ENCODE assay signal across 1 cellular context in the genomic region with DNA sequence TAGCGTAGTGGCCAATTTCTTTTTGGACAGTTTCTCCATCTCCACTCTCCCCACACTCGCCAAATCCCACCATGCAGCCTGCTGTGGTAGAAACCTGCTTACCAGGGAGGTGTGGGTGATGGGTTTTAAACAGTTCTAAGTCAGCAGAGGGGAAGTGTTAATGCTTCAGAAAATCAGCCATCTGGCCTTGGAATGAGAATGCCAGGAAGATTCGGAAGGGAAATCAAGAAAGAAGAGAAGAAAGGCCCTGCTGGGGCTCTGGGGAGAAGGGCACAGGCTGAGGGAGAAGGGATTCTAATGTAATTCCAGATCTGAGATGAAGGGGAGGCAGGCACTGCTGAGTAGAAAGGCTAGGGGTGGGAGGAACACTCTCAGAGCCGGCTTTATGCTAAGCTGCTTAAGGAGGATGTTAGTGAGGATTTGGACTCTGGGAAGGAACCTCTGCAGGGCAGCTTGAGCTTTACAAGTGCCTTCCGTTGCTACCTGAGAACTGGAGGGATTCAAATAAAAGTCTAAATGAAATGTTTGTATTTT.
TF ChIP-seq lines count a peak whose summit lies in the region.

No MANE protein-coding gene starts in this region.

TF ChIP-seq in GM23338, 12 proteins besides CTCF, POLR2A, EP300 and RAD21 (continued from another document):
- TF ChIP-seq, protein P1, sequence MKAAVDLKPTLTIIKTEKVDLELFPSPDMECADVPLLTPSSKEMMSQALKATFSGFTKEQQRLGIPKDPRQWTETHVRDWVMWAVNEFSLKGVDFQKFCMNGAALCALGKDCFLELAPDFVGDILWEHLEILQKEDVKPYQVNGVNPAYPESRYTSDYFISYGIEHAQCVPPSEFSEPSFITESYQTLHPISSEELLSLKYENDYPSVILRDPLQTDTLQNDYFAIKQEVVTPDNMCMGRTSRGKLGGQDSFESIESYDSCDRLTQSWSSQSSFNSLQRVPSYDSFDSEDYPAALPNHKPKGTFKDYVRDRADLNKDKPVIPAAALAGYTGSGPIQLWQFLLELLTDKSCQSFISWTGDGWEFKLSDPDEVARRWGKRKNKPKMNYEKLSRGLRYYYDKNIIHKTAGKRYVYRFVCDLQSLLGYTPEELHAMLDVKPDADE (IDR thresholded peaks at IDR 0.05), result no peak
- TF ChIP-seq, protein P2, sequence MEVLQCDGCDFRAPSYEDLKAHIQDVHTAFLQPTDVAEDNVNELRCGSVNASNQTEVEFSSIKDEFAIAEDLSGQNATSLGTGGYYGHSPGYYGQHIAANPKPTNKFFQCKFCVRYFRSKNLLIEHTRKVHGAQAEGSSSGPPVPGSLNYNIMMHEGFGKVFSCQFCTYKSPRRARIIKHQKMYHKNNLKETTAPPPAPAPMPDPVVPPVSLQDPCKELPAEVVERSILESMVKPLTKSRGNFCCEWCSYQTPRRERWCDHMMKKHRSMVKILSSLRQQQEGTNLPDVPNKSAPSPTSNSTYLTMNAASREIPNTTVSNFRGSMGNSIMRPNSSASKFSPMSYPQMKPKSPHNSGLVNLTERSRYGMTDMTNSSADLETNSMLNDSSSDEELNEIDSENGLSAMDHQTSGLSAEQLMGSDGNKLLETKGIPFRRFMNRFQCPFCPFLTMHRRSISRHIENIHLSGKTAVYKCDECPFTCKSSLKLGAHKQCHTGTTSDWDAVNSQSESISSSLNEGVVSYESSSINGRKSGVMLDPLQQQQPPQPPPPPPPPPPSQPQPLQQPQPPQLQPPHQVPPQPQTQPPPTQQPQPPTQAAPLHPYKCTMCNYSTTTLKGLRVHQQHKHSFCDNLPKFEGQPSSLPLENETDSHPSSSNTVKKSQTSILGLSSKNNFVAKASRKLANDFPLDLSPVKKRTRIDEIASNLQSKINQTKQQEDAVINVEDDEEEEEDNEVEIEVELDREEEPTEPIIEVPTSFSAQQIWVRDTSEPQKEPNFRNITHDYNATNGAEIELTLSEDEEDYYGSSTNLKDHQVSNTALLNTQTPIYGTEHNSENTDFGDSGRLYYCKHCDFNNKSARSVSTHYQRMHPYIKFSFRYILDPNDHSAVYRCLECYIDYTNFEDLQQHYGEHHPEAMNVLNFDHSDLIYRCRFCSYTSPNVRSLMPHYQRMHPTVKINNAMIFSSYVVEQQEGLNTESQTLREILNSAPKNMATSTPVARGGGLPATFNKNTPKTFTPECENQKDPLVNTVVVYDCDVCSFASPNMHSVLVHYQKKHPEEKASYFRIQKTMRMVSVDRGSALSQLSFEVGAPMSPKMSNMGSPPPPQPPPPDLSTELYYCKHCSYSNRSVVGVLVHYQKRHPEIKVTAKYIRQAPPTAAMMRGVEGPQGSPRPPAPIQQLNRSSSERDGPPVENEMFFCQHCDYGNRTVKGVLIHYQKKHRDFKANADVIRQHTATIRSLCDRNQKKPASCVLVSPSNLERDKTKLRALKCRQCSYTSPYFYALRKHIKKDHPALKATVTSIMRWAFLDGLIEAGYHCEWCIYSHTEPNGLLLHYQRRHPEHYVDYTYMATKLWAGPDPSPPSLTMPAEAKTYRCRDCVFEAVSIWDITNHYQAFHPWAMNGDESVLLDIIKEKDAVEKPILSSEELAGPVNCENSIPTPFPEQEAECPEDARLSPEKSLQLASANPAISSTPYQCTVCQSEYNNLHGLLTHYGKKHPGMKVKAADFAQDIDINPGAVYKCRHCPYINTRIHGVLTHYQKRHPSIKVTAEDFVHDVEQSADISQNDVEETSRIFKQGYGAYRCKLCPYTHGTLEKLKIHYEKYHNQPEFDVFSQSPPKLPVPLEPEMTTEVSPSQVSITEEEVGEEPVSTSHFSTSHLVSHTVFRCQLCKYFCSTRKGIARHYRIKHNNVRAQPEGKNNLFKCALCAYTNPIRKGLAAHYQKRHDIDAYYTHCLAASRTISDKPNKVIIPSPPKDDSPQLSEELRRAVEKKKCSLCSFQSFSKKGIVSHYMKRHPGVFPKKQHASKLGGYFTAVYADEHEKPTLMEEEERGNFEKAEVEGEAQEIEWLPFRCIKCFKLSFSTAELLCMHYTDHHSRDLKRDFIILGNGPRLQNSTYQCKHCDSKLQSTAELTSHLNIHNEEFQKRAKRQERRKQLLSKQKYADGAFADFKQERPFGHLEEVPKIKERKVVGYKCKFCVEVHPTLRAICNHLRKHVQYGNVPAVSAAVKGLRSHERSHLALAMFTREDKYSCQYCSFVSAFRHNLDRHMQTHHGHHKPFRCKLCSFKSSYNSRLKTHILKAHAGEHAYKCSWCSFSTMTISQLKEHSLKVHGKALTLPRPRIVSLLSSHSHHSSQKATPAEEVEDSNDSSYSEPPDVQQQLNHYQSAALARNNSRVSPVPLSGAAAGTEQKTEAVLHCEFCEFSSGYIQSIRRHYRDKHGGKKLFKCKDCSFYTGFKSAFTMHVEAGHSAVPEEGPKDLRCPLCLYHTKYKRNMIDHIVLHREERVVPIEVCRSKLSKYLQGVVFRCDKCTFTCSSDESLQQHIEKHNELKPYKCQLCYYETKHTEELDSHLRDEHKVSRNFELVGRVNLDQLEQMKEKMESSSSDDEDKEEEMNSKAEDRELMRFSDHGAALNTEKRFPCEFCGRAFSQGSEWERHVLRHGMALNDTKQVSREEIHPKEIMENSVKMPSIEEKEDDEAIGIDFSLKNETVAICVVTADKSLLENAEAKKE (CRISPR knock-in tag; IDR thresholded peaks at IDR 0.05), result peak; percentile 37; the same call in 1 of the 2 replicates
- TF ChIP-seq EZH2 (IDR thresholded peaks at IDR 0.05; ENCODE audit: low read depth, unreplicated experiment) (no peak), EZH2phosphoT487 (IDR thresholded peaks at IDR 0.05; ENCODE audit: unreplicated experiment) (no peak), POLR2AphosphoS5 (IDR thresholded peaks at IDR 0.05; ENCODE audit: low read depth) (no peak), CREB1 (CRISPR knock-in tag; IDR thresholded peaks at IDR 0.05; ENCODE audit: low read depth) (no peak)
- TF ChIP-seq, protein P3, sequence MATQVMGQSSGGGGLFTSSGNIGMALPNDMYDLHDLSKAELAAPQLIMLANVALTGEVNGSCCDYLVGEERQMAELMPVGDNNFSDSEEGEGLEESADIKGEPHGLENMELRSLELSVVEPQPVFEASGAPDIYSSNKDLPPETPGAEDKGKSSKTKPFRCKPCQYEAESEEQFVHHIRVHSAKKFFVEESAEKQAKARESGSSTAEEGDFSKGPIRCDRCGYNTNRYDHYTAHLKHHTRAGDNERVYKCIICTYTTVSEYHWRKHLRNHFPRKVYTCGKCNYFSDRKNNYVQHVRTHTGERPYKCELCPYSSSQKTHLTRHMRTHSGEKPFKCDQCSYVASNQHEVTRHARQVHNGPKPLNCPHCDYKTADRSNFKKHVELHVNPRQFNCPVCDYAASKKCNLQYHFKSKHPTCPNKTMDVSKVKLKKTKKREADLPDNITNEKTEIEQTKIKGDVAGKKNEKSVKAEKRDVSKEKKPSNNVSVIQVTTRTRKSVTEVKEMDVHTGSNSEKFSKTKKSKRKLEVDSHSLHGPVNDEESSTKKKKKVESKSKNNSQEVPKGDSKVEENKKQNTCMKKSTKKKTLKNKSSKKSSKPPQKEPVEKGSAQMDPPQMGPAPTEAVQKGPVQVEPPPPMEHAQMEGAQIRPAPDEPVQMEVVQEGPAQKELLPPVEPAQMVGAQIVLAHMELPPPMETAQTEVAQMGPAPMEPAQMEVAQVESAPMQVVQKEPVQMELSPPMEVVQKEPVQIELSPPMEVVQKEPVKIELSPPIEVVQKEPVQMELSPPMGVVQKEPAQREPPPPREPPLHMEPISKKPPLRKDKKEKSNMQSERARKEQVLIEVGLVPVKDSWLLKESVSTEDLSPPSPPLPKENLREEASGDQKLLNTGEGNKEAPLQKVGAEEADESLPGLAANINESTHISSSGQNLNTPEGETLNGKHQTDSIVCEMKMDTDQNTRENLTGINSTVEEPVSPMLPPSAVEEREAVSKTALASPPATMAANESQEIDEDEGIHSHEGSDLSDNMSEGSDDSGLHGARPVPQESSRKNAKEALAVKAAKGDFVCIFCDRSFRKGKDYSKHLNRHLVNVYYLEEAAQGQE (IDR thresholded peaks at IDR 0.05; ENCODE audit: unreplicated experiment), result no peak
TF ChIP-seq in GM23338: peak in this region for 1.
